ENCODE assay signal across 22 cellular contexts in genomic region chr6:90065173-90065572, GRCh38.
DNase-seq lines count a peak whose midpoint lies in the region; ATAC-seq and TF ChIP-seq lines count a peak whose summit lies in the region.
"Had no signal": no experiment of that assay in that cellular context is flagged by ENCODE, and none has a peak within 500 bp of the region (broad histone marks: within the 10 kb centered on the region; RNA-seq: fewer than 3 reads in every experiment).

No MANE protein-coding gene starts in this region.

- peaks cover 62% of the 10 kb centered on the region for H3K4me1 Mint-ChIP-seq in activated CD8-positive, alpha-beta T cell treated with anti-CD3 and anti-CD28 coated beads for 36 hours (ENCODE audit: low read depth)
- H3K4me1 Mint-ChIP-seq in activated CD8-positive, alpha-beta T cell treated with anti-CD3 and anti-CD28 coated beads, Interleukin-2, amount 10 ng/mL, durations not matched to agents 7 days and 5 days (ENCODE audit: low read depth) = peaks cover 54% of the 10 kb centered on the region

- peaks cover 57% of the 10 kb centered on the region for H3K36me3 Mint-ChIP-seq in activated CD8-positive, alpha-beta T cell treated with anti-CD3 and anti-CD28 coated beads for 36 hours (ENCODE audit: low read depth)
- peaks cover 50% of the 10 kb centered on the region for H3K36me3 Mint-ChIP-seq in activated CD8-positive, alpha-beta T cell treated with anti-CD3 and anti-CD28 coated beads, Interleukin-2, amount 10 ng/mL, durations not matched to agents 7 days and 5 days (ENCODE audit: low read depth)

- peak overlapping the region; percentile 28 for H3K27ac Mint-ChIP-seq in activated CD8-positive, alpha-beta T cell treated with anti-CD3 and anti-CD28 coated beads for 36 hours
- H3K27ac Mint-ChIP-seq in activated CD8-positive, alpha-beta T cell treated with anti-CD3 and anti-CD28 coated beads, Interleukin-2, amount 10 ng/mL, durations not matched to agents 7 days and 5 days = no peak overlapping the region
- H3K27ac Mint-ChIP-seq: CD4-positive, alpha-beta memory T cell; H9 had no signal

- no peak overlapping the region for H3K27ac ChIP-seq in RWPE1
- H3K27ac ChIP-seq: 22Rv1; BLaER1 treated with 17β-estradiol and CSF1 and Interleukin-3, amounts not matched to agents 10 nM and 100 nM; Peyer's patch; SJSA1 had no signal

- DNase-seq in activated CD8-positive, alpha-beta T cell treated with anti-CD3 and anti-CD28 coated beads for 36 hours = no peak
- DNase-seq in activated CD8-positive, alpha-beta T cell treated with anti-CD3 and anti-CD28 coated beads, Interleukin-2, amount 10 ng/mL, durations not matched to agents 7 days and 5 days = no peak
- DNase-seq in HFF-Myc (ENCODE audit: extremely low read depth, low read depth) = peak; percentile 35
- DNase-seq in RWPE1 (ENCODE audit: low spot score) = peak; percentile 44
- DNase-seq in left colon = no peak
- no peak for DNase-seq in activated CD4-positive, alpha-beta T cell treated with anti-CD3 and anti-CD28 coated beads for 48 hours
- no peak for DNase-seq in activated effector memory CD4-positive, alpha-beta T cell treated with anti-CD3 and anti-CD28 coated beads, Interleukin-2, amount 50 U/mL, for 16 hours
- no peak for DNase-seq in COLO829 (ENCODE audit: low spot score)
- DNase-seq: CD4-positive, alpha-beta memory T cell; DND-41; H9; NCI-H1092 treated with DMSO at 0.1 percent for 48 hours; NCI-H1436 treated with DMSO at 0.1 percent for 48 hours; NCI-H1930; NCI-H345; NCI-H524; NCI-H82; Peyer's patch had no signal

- CTCF ChIA-PET in activated CD8-positive, alpha-beta T cell treated with anti-CD3 and anti-CD28 coated beads for 36 hours (lab: Charles Lee) = interaction anchor here (1.9 kb wide), 1 partner anchor 124 kb away, joined by 9 read pairs; no protein-coding TSS in a partner anchor
- CTCF ChIA-PET in activated CD8-positive, alpha-beta T cell treated with anti-CD3 and anti-CD28 coated beads, Interleukin-2, amount 10 ng/mL, durations not matched to agents 7 days and 5 days (lab: Charles Lee) = no interaction called here
- CTCF ChIA-PET in RWPE1 (lab: Yijun Ruan, JAX) = interaction anchor here (0.5 kb wide), 1 partner anchor 424 kb away, joined by 3 read pairs; no protein-coding TSS in a partner anchor

- intact Hi-C loops in activated CD8-positive, alpha-beta T cell treated with anti-CD3 and anti-CD28 coated beads for 36 hours (cut with micrococcal nuclease) = no loop called here
- intact Hi-C loops in left colon (cut with DNase I, micrococcal nuclease) = no loop called here

- POLR2A ChIA-PET in activated CD8-positive, alpha-beta T cell treated with anti-CD3 and anti-CD28 coated beads for 36 hours (lab: Charles Lee) = interaction anchor here (0.7 kb wide), 1 partner anchor 224 kb away, joined by 3 read pairs; no protein-coding TSS in a partner anchor
- POLR2A ChIA-PET in activated CD8-positive, alpha-beta T cell treated with anti-CD3 and anti-CD28 coated beads, Interleukin-2, amount 10 ng/mL, durations not matched to agents 7 days and 5 days (lab: Charles Lee) = no interaction called here
- POLR2A ChIA-PET in RWPE1 (lab: Yijun Ruan, JAX; ENCODE audit: low non-redundant PET) = no interaction called here

- H3K27me3 Mint-ChIP-seq in activated CD8-positive, alpha-beta T cell treated with anti-CD3 and anti-CD28 coated beads for 36 hours = no peaks in the 10 kb centered on the region
- H3K27me3 Mint-ChIP-seq in activated CD8-positive, alpha-beta T cell treated with anti-CD3 and anti-CD28 coated beads, Interleukin-2, amount 10 ng/mL, durations not matched to agents 7 days and 5 days (ENCODE audit: low read depth) = no peaks in the 10 kb centered on the region
- H3K27me3 Mint-ChIP-seq: CD4-positive, alpha-beta memory T cell had no signal

- H3K4me3 Mint-ChIP-seq in activated CD8-positive, alpha-beta T cell treated with anti-CD3 and anti-CD28 coated beads for 36 hours = no peak overlapping the region
- H3K4me3 Mint-ChIP-seq in activated CD8-positive, alpha-beta T cell treated with anti-CD3 and anti-CD28 coated beads, Interleukin-2, amount 10 ng/mL, durations not matched to agents 7 days and 5 days = no peak overlapping the region
- H3K4me3 Mint-ChIP-seq: CD4-positive, alpha-beta memory T cell; H9 had no signal

- H3K4me3 ChIP-seq in HFF-Myc (replicated peaks; ENCODE audit: low read depth, low read length) = no peak overlapping the region
- H3K4me3 ChIP-seq: BLaER1 treated with 17β-estradiol and CSF1 and Interleukin-3, amounts not matched to agents 10 nM and 100 nM; Peyer's patch; SJSA1 had no signal

- TF ChIP-seq CTCF in activated CD8-positive, alpha-beta T cell treated with anti-CD3 and anti-CD28 coated beads for 36 hours (IDR thresholded peaks at IDR 0.05) = no peak
- no peak for TF ChIP-seq CTCF in HFF-Myc (IDR thresholded peaks at IDR 0.05; ENCODE audit: low read depth, low read length, missing control alignments)
- TF ChIP-seq CTCF in RWPE1 (conservative IDR thresholded peaks at IDR 0.05; ENCODE audit: low read depth) = no peak

- H3K9me3 Mint-ChIP-seq in activated CD8-positive, alpha-beta T cell treated with anti-CD3 and anti-CD28 coated beads for 36 hours = peaks cover 4% of the 10 kb centered on the region
- no peaks in the 10 kb centered on the region for H3K9me3 Mint-ChIP-seq in activated CD8-positive, alpha-beta T cell treated with anti-CD3 and anti-CD28 coated beads, Interleukin-2, amount 10 ng/mL, durations not matched to agents 7 days and 5 days (ENCODE audit: insufficient read depth)
- H3K9me3 Mint-ChIP-seq: H9 had no signal

- ATAC-seq in activated CD8-positive, alpha-beta T cell treated with anti-CD3 and anti-CD28 coated beads for 36 hours = no peak
- ATAC-seq in activated CD8-positive, alpha-beta T cell treated with anti-CD3 and anti-CD28 coated beads, Interleukin-2, amount 10 ng/mL, durations not matched to agents 7 days and 5 days = no peak
- peak; percentile 42 for ATAC-seq in left colon
- ATAC-seq: Right ventricle myocardium inferior had no signal

Comparison
In these comparisons a context has a peak if more than half of its experiments do, and no peak if none do; other contexts are left out.
1. DNase-seq: peak in HFF-Myc (single experiment) and RWPE1 (single experiment); none in activated CD8-positive, alpha-beta T cell treated with anti-CD3 and anti-CD28 coated beads for 36 hours (single experiment), activated CD8-positive, alpha-beta T cell treated with anti-CD3 and anti-CD28 coated beads, Interleukin-2, amount 10 ng/mL, durations not matched to agents 7 days and 5 days (single experiment), left colon (0 of 2), activated CD4-positive, alpha-beta T cell treated with anti-CD3 and anti-CD28 coated beads for 48 hours (single experiment), activated effector memory CD4-positive, alpha-beta T cell treated with anti-CD3 and anti-CD28 coated beads, Interleukin-2, amount 50 U/mL, for 16 hours (single experiment) and COLO829 (single experiment).